Comparison of ENCODE assay signal across 1 cellular context in the genomic region with DNA sequence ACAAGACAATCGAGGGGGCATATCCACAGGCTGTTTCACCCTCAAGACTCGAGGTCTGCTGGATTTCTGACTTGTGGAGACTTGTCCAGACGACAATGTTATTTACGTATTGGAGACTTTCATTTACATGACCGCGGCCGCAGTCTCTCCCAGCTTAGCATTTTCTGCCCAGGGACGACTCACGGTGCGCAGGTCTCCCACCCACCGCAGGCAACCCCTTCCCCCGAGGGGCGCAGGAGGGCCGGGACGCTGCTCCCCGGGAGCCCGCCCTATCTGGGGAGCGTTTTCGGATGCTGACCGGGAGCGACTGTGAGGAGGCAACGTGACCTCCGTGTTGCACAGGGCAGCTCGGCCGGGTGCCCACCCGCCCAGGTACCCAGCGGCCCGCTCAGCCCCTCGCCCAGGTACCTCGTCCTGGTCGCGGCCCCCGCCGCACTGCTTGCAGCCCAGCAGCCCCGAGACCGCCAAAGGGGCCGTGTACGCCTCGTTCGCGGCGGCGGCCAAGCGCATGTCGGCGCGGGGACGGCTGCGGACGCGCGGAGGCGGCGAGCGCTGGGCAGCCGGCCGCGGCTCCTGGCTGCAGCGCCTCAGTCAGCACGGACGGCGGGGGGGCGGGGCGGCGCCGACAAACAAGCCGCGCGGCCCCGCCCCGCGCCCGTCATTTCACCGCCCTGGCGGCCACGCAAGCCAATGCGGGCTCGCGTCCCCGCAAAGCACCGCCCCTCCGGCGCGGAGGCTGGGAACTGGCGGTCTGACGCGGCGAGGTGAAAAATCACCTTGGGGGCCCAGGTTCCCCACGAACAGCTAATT.
A peak's percentile ranks its signal among the peaks of the same experiment; 100 is the strongest.
TF ChIP-seq lines count a peak whose summit lies in the region.

No MANE protein-coding gene starts in this region.

TF ChIP-seq in HEK293, 187 proteins besides CTCF, POLR2A, EP300 and RAD21 (continued from another document and continues in another):
- TF ChIP-seq, protein P1, sequence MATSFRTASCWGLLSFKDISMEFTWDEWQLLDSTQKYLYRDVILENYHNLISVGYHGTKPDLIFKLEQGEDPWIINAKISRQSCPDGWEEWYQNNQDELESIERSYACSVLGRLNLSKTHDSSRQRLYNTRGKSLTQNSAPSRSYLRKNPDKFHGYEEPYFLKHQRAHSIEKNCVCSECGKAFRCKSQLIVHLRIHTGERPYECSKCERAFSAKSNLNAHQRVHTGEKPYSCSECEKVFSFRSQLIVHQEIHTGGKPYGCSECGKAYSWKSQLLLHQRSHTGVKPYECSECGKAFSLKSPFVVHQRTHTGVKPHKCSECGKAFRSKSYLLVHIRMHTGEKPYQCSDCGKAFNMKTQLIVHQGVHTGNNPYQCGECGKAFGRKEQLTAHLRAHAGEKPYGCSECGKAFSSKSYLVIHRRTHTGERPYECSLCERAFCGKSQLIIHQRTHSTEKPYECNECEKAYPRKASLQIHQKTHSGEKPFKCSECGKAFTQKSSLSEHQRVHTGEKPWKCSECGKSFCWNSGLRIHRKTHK (tag by site-specific recombination; IDR thresholded peaks at IDR 0.05), result no peak
- TF ChIP-seq ZNF621 (tag by site-specific recombination; IDR thresholded peaks at IDR 0.05) (no peak), ZNF10 (tag by site-specific recombination; IDR thresholded peaks at IDR 0.05) (no peak), ZBTB7A (tag by site-specific recombination; IDR thresholded peaks at IDR 0.05; ENCODE audit: low read depth) (no peak), ZNF544 (tag by site-specific recombination; IDR thresholded peaks at IDR 0.05) (no peak), ZNF704 (tag by site-specific recombination; IDR thresholded peaks at IDR 0.05) (no peak), PRDM1 (tag by site-specific recombination; IDR thresholded peaks at IDR 0.05) (peak; percentile 56), ZNF664 (tag by site-specific recombination; IDR thresholded peaks at IDR 0.05) (no peak), ZBTB49 (tag by site-specific recombination; IDR thresholded peaks at IDR 0.05; ENCODE audit: low read depth) (no peak), SP7 (tag by site-specific recombination; IDR thresholded peaks at IDR 0.05) (peak; percentile 56; the same call in 1 of the 2 replicates), ZSCAN5A (tag by site-specific recombination; IDR thresholded peaks at IDR 0.05) (no peak), HOXA7 (CRISPR knock-in tag; IDR thresholded peaks at IDR 0.05; ENCODE audit: borderline replicate concordance) (no peak), ZSCAN30 (tag by site-specific recombination; IDR thresholded peaks at IDR 0.05) (peak; percentile 79; the same call in 1 of the 2 replicates), ZNF639 (tag by site-specific recombination; IDR thresholded peaks at IDR 0.05) (no peak), PRDM4 (tag by site-specific recombination; IDR thresholded peaks at IDR 0.05) (no peak), ZNF558 (tag by site-specific recombination; IDR thresholded peaks at IDR 0.05) (no peak), ZNF366 (tag by site-specific recombination; conservative IDR thresholded peaks at IDR 0.05) (no peak; the same call in 1 of the 2 replicates), ZFP37 (tag by site-specific recombination; IDR thresholded peaks at IDR 0.05) (0 out of 2 replicates have a peak, but pooled peaks have one; percentile 32), ZNF2 (tag by site-specific recombination; IDR thresholded peaks at IDR 0.05) (peak; percentile 77), ZNF140 (tag by site-specific recombination; IDR thresholded peaks at IDR 0.05) (no peak), KLF10 (tag by site-specific recombination; IDR thresholded peaks at IDR 0.05) (peak; percentile 27; the same call in 1 of the 2 replicates), ELK4 (IDR thresholded peaks at IDR 0.05; ENCODE audit: borderline replicate concordance, low read depth, low read length) (no peak), ZNF148 (tag by site-specific recombination; IDR thresholded peaks at IDR 0.05; ENCODE audit: borderline replicate concordance) (no peak), ZNF776 (tag by site-specific recombination; IDR thresholded peaks at IDR 0.05; ENCODE audit: borderline replicate concordance) (no peak)
- TF ChIP-seq, protein P2, sequence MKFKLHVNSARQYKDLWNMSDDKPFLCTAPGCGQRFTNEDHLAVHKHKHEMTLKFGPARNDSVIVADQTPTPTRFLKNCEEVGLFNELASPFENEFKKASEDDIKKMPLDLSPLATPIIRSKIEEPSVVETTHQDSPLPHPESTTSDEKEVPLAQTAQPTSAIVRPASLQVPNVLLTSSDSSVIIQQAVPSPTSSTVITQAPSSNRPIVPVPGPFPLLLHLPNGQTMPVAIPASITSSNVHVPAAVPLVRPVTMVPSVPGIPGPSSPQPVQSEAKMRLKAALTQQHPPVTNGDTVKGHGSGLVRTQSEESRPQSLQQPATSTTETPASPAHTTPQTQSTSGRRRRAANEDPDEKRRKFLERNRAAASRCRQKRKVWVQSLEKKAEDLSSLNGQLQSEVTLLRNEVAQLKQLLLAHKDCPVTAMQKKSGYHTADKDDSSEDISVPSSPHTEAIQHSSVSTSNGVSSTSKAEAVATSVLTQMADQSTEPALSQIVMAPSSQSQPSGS (tag by site-specific recombination; IDR thresholded peaks at IDR 0.05; ENCODE audit: low read depth), result no peak
- TF ChIP-seq, protein P3, sequence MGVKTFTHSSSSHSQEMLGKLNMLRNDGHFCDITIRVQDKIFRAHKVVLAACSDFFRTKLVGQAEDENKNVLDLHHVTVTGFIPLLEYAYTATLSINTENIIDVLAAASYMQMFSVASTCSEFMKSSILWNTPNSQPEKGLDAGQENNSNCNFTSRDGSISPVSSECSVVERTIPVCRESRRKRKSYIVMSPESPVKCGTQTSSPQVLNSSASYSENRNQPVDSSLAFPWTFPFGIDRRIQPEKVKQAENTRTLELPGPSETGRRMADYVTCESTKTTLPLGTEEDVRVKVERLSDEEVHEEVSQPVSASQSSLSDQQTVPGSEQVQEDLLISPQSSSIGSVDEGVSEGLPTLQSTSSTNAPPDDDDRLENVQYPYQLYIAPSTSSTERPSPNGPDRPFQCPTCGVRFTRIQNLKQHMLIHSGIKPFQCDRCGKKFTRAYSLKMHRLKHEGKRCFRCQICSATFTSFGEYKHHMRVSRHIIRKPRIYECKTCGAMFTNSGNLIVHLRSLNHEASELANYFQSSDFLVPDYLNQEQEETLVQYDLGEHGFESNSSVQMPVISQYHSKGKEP (tag by site-specific recombination; IDR thresholded peaks at IDR 0.05), result no peak
- TF ChIP-seq, protein P4, sequence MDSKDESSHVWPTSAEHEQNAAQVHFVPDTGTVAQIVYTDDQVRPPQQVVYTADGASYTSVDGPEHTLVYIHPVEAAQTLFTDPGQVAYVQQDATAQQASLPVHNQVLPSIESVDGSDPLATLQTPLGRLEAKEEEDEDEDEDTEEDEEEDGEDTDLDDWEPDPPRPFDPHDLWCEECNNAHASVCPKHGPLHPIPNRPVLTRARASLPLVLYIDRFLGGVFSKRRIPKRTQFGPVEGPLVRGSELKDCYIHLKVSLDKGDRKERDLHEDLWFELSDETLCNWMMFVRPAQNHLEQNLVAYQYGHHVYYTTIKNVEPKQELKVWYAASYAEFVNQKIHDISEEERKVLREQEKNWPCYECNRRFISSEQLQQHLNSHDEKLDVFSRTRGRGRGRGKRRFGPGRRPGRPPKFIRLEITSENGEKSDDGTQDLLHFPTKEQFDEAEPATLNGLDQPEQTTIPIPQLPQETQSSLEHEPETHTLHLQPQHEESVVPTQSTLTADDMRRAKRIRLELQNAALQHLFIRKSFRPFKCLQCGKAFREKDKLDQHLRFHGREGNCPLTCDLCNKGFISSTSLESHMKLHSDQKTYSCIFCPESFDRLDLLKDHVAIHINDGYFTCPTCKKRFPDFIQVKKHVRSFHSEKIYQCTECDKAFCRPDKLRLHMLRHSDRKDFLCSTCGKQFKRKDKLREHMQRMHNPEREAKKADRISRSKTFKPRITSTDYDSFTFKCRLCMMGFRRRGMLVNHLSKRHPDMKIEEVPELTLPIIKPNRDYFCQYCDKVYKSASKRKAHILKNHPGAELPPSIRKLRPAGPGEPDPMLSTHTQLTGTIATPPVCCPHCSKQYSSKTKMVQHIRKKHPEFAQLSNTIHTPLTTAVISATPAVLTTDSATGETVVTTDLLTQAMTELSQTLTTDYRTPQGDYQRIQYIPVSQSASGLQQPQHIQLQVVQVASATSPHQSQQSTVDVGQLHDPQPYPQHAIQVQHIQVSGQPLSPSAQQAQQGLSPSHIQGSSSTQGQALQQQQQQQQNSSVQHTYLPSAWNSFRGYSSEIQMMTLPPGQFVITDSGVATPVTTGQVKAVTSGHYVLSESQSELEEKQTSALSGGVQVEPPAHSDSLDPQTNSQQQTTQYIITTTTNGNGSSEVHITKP (tag by site-specific recombination; IDR thresholded peaks at IDR 0.05), result peak; percentile 6; the same call in 1 of the 2 replicates
